Comparison of ENCODE assay signal across 9 cellular contexts in genomic region chr7:1531979-1532455, GRCh38. TPM values are rescaled to one million over a fixed set of nuclear protein-coding genes. Genes with fewer than 3 reads are reported as not detected.
DNase-seq lines count a peak whose midpoint lies in the region; ATAC-seq and TF ChIP-seq lines count a peak whose summit lies in the region.
"Had no signal": no experiment of that assay in that cellular context is flagged by ENCODE, and none has a peak within 500 bp of the region (broad histone marks: within the 10 kb centered on the region; RNA-seq: fewer than 3 reads in every experiment).

No MANE protein-coding gene starts in this region.

- H3K27me3 ChIP-seq in kidney epithelial cell (ENCODE audit: control insufficient read depth, insufficient read depth, low read length) (no peaks in the 10 kb centered on the region), suprapubic skin (no peaks in the 10 kb centered on the region)

- TF ChIP-seq CTCF in kidney epithelial cell (IDR thresholded peaks at IDR 0.05; ENCODE audit: insufficient read depth, low read length, poor library complexity, severe bottlenecking) (no peak), suprapubic skin (IDR thresholded peaks at IDR 0.05) (no peak)

- DNase-seq in NCI-H2029 (lab: John Stamatoyannopoulos, UW) (peak; percentile 28), NCI-H2029 treated with DMSO at 0.1 percent for 48 hours (lab: John Stamatoyannopoulos, UW) (no peak), kidney epithelial cell (ENCODE audit: low read depth) (no peak), suprapubic skin (ENCODE audit: low spot score in 2 of 2) (peak in 1 of 2 donors; percentile 79), kidney glomerular epithelial cell (lab: John Stamatoyannopoulos, UW) (no peak), occipital lobe (lab: John Stamatoyannopoulos, UW) (no peak)

- H3K4me1 ChIP-seq in suprapubic skin: peaks cover 60% of the 10 kb centered on the region

- no peaks in the 10 kb centered on the region for H3K9me3 Mint-ChIP-seq in activated naive CD4-positive, alpha-beta T cell treated with anti-CD3 and anti-CD28 coated beads, Interleukin-2, amount 50 U/mL, for 24 hours

- peak overlapping the region; percentile 91 for H3K4me3 Mint-ChIP-seq in activated naive CD4-positive, alpha-beta T cell treated with anti-CD3 and anti-CD28 coated beads, Interleukin-2, amount 50 U/mL, for 24 hours

- no peaks in the 10 kb centered on the region for H3K27me3 Mint-ChIP-seq in activated naive CD4-positive, alpha-beta T cell treated with anti-CD3 and anti-CD28 coated beads, Interleukin-2, amount 50 U/mL, for 24 hours

- ATAC-seq in HG03196 (IDR thresholded peaks at IDR 0.05; ENCODE audit: unreplicated experiment): no peak

- peak overlapping the region; percentile 96 for H3K27ac Mint-ChIP-seq in activated naive CD4-positive, alpha-beta T cell treated with anti-CD3 and anti-CD28 coated beads, Interleukin-2, amount 50 U/mL, for 24 hours

- WGBS in suprapubic skin: 24% methylated on average over 8 of the region's 10 CpGs

- H3K4me1 Mint-ChIP-seq in activated naive CD4-positive, alpha-beta T cell treated with anti-CD3 and anti-CD28 coated beads, Interleukin-2, amount 50 U/mL, for 24 hours: peaks cover 24% of the 10 kb centered on the region

- no peak for TF ChIP-seq EP300 in suprapubic skin (IDR thresholded peaks at IDR 0.05)

- peak overlapping the region; percentile 98 for H3K27ac ChIP-seq in suprapubic skin

- H3K36me3 Mint-ChIP-seq in activated naive CD4-positive, alpha-beta T cell treated with anti-CD3 and anti-CD28 coated beads, Interleukin-2, amount 50 U/mL, for 24 hours: peaks cover 2% of the 10 kb centered on the region

- H3K4me3 ChIP-seq in kidney epithelial cell (ENCODE audit: low read depth, low read length) (peak overlapping the region; percentile 54), suprapubic skin (peak overlapping the region; percentile 80)

- no peak for TF ChIP-seq POLR2A in suprapubic skin (IDR thresholded peaks at IDR 0.05)

- H3K9me3 ChIP-seq in suprapubic skin: no peaks in the 10 kb centered on the region
- H3K9me3 ChIP-seq: BE2C had no signal

- no peaks in the 10 kb centered on the region for H3K36me3 ChIP-seq in kidney epithelial cell (ENCODE audit: control insufficient read depth, insufficient read depth, low read length)
- H3K36me3 ChIP-seq in suprapubic skin: peaks cover 5% of the 10 kb centered on the region
- H3K36me3 ChIP-seq: BE2C had no signal

RNA-seq across cellular contexts. Expression of gene MAFK, which starts 1.5 kb away (rescaled TPM):
- total RNA-seq in kidney epithelial cell (20.1 and 20.4 TPM in 2 replicates), suprapubic skin (10 to 100 TPM; 29.3 to 65.0 (median 36.2) TPM), occipital lobe (6.9 TPM)

RNA-seq across cellular contexts. Expression of gene TMEM184A, which starts 24.0 kb away (rescaled TPM):
- total RNA-seq in kidney epithelial cell (5.7 and 5.8 TPM in 2 replicates), suprapubic skin (100 to 1,000 TPM in 3 of 4 donors, 10 to 100 TPM in 1; 55.0 to 234 (median 112) TPM), occipital lobe (not detected)

RNA-seq across cellular contexts. Expression of gene INTS1, which starts 27.8 kb away (rescaled TPM):
- total RNA-seq in kidney epithelial cell: 84.3 and 109 TPM in 2 replicates
- total RNA-seq in suprapubic skin: 10 to 100 TPM; 45.7 to 96.5 (median 75.8) TPM
- total RNA-seq in occipital lobe: 15.8 TPM

RNA-seq across cellular contexts. Expression of gene PSMG3, which starts 37.8 kb away (rescaled TPM):
- total RNA-seq in kidney epithelial cell (73.9 and 79.8 TPM in 2 replicates), suprapubic skin (10 to 100 TPM; 35.7 to 79.0 (median 62.0) TPM), occipital lobe (19.2 TPM)
